Comparison of ENCODE assay signal across 22 cellular contexts in the genomic region with DNA sequence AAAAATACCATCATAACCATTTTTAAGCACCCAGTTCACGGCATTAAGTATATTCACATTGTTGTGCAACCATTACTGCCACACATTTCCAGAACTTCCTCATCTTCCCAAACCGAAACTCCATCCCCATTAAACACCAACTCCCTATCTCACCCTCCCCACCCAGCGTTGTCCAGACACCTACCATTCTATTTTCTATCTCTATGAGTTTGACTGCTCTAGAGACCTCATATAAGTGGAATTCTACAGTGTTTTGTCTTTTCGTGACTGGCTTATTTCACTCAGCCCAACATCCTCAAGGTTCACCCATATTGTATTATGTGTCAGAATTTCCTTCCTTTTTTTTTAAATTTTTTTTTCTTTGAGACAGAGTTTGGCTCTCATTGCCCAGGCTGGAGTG. TPM values are rescaled to one million over a fixed set of nuclear protein-coding genes. Genes with fewer than 3 reads are reported as not detected.
DNase-seq lines count a peak whose midpoint lies in the region; ATAC-seq and TF ChIP-seq lines count a peak whose summit lies in the region.
"Had no signal": no experiment of that assay in that cellular context is flagged by ENCODE, and none has a peak within 500 bp of the region (broad histone marks: within the 10 kb centered on the region; RNA-seq: fewer than 3 reads in every experiment).

No MANE protein-coding gene starts in this region.

- TF ChIP-seq POLR2A in NB4 (IDR thresholded peaks at IDR 0.05; ENCODE audit: extremely low read depth, insufficient read length), result no peak

- H3K36me3 ChIP-seq in psoas muscle (ENCODE audit: insufficient read depth in 1 of 2, low read depth in 1 of 2) (peaks cover 2 to 9% of the 10 kb centered on the region in 2 donors), osteoblast (ENCODE audit: insufficient read depth, low read length) (peaks cover 10% of the 10 kb centered on the region)
- H3K36me3 ChIP-seq: cardiac muscle cell had no signal

- no peak overlapping the region for H2AFZ ChIP-seq in osteoblast (ENCODE audit: low read length)

- no peak overlapping the region for H3K4me3 Mint-ChIP-seq in activated naive CD8-positive, alpha-beta T cell treated with anti-CD3 and anti-CD28 coated beads, Interleukin-2, amount 50 U/mL, for 24 hours
- H3K4me3 Mint-ChIP-seq: activated CD4-positive, alpha-beta memory T cell treated with anti-CD3 and anti-CD28 coated beads, Interleukin-2, amount 10 ng/mL, durations not matched to agents 7 days and 5 days; CD4-positive, CD25-positive, alpha-beta regulatory T cell had no signal

- H3K4me1 ChIP-seq in psoas muscle (no peaks in the 10 kb centered on the region), osteoblast (ENCODE audit: insufficient read depth, low read length) (no peaks in the 10 kb centered on the region)
- H3K4me1 ChIP-seq: vagina had no signal

- H3K79me2 ChIP-seq in osteoblast (ENCODE audit: insufficient read depth, low read length), result peaks cover 73% of the 10 kb centered on the region

- H4K20me1 ChIP-seq in osteoblast (ENCODE audit: insufficient read depth, low read length), result peaks cover 4% of the 10 kb centered on the region

- peaks cover 10% of the 10 kb centered on the region for H3K4me1 Mint-ChIP-seq in activated naive CD8-positive, alpha-beta T cell treated with anti-CD3 and anti-CD28 coated beads, Interleukin-2, amount 50 U/mL, for 24 hours

- no peak for ATAC-seq in activated naive CD8-positive, alpha-beta T cell treated with anti-CD3 and anti-CD28 coated beads, Interleukin-2, amount 50 U/mL, for 24 hours
- ATAC-seq in psoas muscle (peak in 1 of 4 donors; percentile 17), GM19395 (IDR thresholded peaks at IDR 0.05; ENCODE audit: unreplicated experiment) (no peak)
- ATAC-seq: left ventricle myocardium superior, Right ventricle myocardium inferior had no signal

- H3K36me3 Mint-ChIP-seq in activated naive CD8-positive, alpha-beta T cell treated with anti-CD3 and anti-CD28 coated beads, Interleukin-2, amount 50 U/mL, for 24 hours (ENCODE audit: low read depth), result peaks cover 22% of the 10 kb centered on the region

- no peaks in the 10 kb centered on the region for H3K9me3 Mint-ChIP-seq in activated naive CD8-positive, alpha-beta T cell treated with anti-CD3 and anti-CD28 coated beads, Interleukin-2, amount 50 U/mL, for 24 hours
- H3K9me3 Mint-ChIP-seq: activated CD4-positive, alpha-beta memory T cell treated with anti-CD3 and anti-CD28 coated beads, Interleukin-2, amount 10 ng/mL, durations not matched to agents 7 days and 5 days had no signal

- H3K27me3 Mint-ChIP-seq in activated naive CD8-positive, alpha-beta T cell treated with anti-CD3 and anti-CD28 coated beads, Interleukin-2, amount 50 U/mL, for 24 hours, result no peaks in the 10 kb centered on the region
- H3K27me3 Mint-ChIP-seq: activated CD4-positive, alpha-beta memory T cell treated with anti-CD3 and anti-CD28 coated beads, Interleukin-2, amount 10 ng/mL, durations not matched to agents 7 days and 5 days; CD4-positive, CD25-positive, alpha-beta regulatory T cell had no signal

- no peak overlapping the region for H3K4me2 ChIP-seq in osteoblast (ENCODE audit: insufficient read depth, low read length)
- H3K4me2 ChIP-seq: KMS-11 had no signal

- WGBS in psoas muscle, 3 donors, result 87 to 92% (median 89%) methylated on average over 4 of the region's 4 CpGs

- no peaks in the 10 kb centered on the region for H3K27me3 ChIP-seq in psoas muscle (ENCODE audit: insufficient read depth in 3 of 3, low read length in 2 of 3)
- no peaks in the 10 kb centered on the region for H3K27me3 ChIP-seq in osteoblast (ENCODE audit: insufficient read depth, low read length)
- H3K27me3 ChIP-seq: cardiac muscle cell, vagina had no signal

- TF ChIP-seq CTCF in NB4 (IDR thresholded peaks at IDR 0.05; ENCODE audit: low read depth, low read length), result no peak
- TF ChIP-seq CTCF in psoas muscle (IDR thresholded peaks at IDR 0.05), result no peak
- no peak for TF ChIP-seq CTCF in osteoblast (IDR thresholded peaks at IDR 0.05; ENCODE audit: extremely low read depth, low read depth, low read length)

- H3K9me3 ChIP-seq in psoas muscle (no peaks in the 10 kb centered on the region), osteoblast (ENCODE audit: low read depth, low read length) (no peaks in the 10 kb centered on the region)
- H3K9me3 ChIP-seq: vagina had no signal

- H3K27ac ChIP-seq in psoas muscle (peak overlapping the region; percentile 23), osteoblast (ENCODE audit: low read depth, low read length) (no peak overlapping the region)
- H3K27ac ChIP-seq: cardiac muscle cell, KMS-11, vagina had no signal

- H3K4me3 ChIP-seq in NB4 (ENCODE audit: low read depth, low read length), result peak overlapping the region; percentile 29
- no peak overlapping the region for H3K4me3 ChIP-seq in psoas muscle
- H3K4me3 ChIP-seq in osteoblast (ENCODE audit: insufficient read depth, low read length), result no peak overlapping the region
- H3K4me3 ChIP-seq: cardiac muscle cell, vagina had no signal

- intact Hi-C loops in psoas muscle (cut with DNase I), result no loop called here

- DNase-seq in GDM1 (lab: John Stamatoyannopoulos, UW) (peak; percentile 28), NB4 (ENCODE audit: low read depth) (peak; percentile 73), psoas muscle (no peak), SHP77 (lab: John Stamatoyannopoulos, UW) (no peak), osteoblast (ENCODE audit: insufficient read length, low spot score, missing footprints) (no peak)
- no peak for DNase-seq in activated naive CD8-positive, alpha-beta T cell treated with anti-CD3 and anti-CD28 coated beads, Interleukin-2, amount 50 U/mL, for 24 hours
- no peak for DNase-seq in stimulated activated CD4-positive, alpha-beta T cell treated with anti-CD3 and anti-CD28 coated beads, Interleukin-4, amount 100 ng/mL, for 1 hour
- DNase-seq: activated CD4-positive, alpha-beta memory T cell treated with anti-CD3 and anti-CD28 coated beads, Interleukin-2, amount 10 ng/mL, durations not matched to agents 7 days and 5 days; activated gamma-delta T cell; activated T-cell treated with anti-CD3 and anti-CD28 coated beads for 4 hours; amygdala; CD4-positive, CD25-positive, alpha-beta regulatory T cell; DMS153; left ventricle myocardium superior; NCI-H1105; NCI-H526; substantia nigra had no signal

- peak overlapping the region; percentile 9 for H3K27ac Mint-ChIP-seq in activated naive CD8-positive, alpha-beta T cell treated with anti-CD3 and anti-CD28 coated beads, Interleukin-2, amount 50 U/mL, for 24 hours
- H3K27ac Mint-ChIP-seq: activated CD4-positive, alpha-beta memory T cell treated with anti-CD3 and anti-CD28 coated beads, Interleukin-2, amount 10 ng/mL, durations not matched to agents 7 days and 5 days; CD4-positive, CD25-positive, alpha-beta regulatory T cell had no signal

RNA-seq across cellular contexts. Expression of gene PPFIA1, which starts 45.2 kb away (rescaled TPM):
- total RNA-seq in psoas muscle, result 10 to 100 TPM; 31.2 to 49.5 (median 44.2) TPM
- 10 to 100 TPM; 16.7 to 34.3 (median 22.1) TPM for polyA plus RNA-seq in psoas muscle
- total RNA-seq in osteoblast, result 93.7 and 110 TPM in 2 replicates

Comparison
In these comparisons a context has a peak if more than half of its experiments do, and no peak if none do; other contexts are left out.
1. DNase-seq: peak in GDM1 (single experiment) and NB4 (single experiment); none in activated naive CD8-positive, alpha-beta T cell treated with anti-CD3 and anti-CD28 coated beads, Interleukin-2, amount 50 U/mL, for 24 hours (single experiment), psoas muscle (0 of 2), SHP77 (0 of 2), osteoblast (single experiment) and stimulated activated CD4-positive, alpha-beta T cell treated with anti-CD3 and anti-CD28 coated beads, Interleukin-4, amount 100 ng/mL, for 1 hour (single experiment).